ENCODE assay signal across 21 cellular contexts in genomic region chr5:143680672-143681259, GRCh38.
"Had no signal": no experiment of that assay in that cellular context is flagged by ENCODE, and none has a peak within 500 bp of the region (broad histone marks: within the 10 kb centered on the region; RNA-seq: fewer than 3 reads in every experiment).

No MANE protein-coding gene starts in this region.

- H3K27me3 Mint-ChIP-seq: activated CD4-positive, alpha-beta memory T cell treated with anti-CD3 and anti-CD28 coated beads for 36 hours; activated CD4-positive, alpha-beta T cell treated with anti-CD3 and anti-CD28 coated beads for 36 hours; activated CD8-positive, alpha-beta memory T cell treated with anti-CD3 and anti-CD28 coated beads, Interleukin-2, amount 10 ng/mL, durations not matched to agents 7 days and 5 days; activated naive CD8-positive, alpha-beta T cell treated with anti-CD3 and anti-CD28 coated beads for 36 hours; dendritic cell treated with granulocyte-macrophage colony-stimulating factor and Interleukin-4, amounts not matched to agents 40 ng/mL and 50 ng/mL, for 4 days had no signal

- H3K27ac Mint-ChIP-seq: activated CD4-positive, alpha-beta memory T cell treated with anti-CD3 and anti-CD28 coated beads for 36 hours; activated CD4-positive, alpha-beta T cell treated with anti-CD3 and anti-CD28 coated beads for 36 hours; activated CD8-positive, alpha-beta memory T cell treated with anti-CD3 and anti-CD28 coated beads, Interleukin-2, amount 10 ng/mL, durations not matched to agents 7 days and 5 days; activated naive CD8-positive, alpha-beta T cell treated with anti-CD3 and anti-CD28 coated beads for 36 hours; dendritic cell treated with granulocyte-macrophage colony-stimulating factor and Interleukin-4, amounts not matched to agents 40 ng/mL and 50 ng/mL, for 4 days; T-helper 1 cell treated with Interleukin-12 subunit alpha and Interleukin-12 subunit beta and Interleukin-4 antibody, amounts not matched to agents 30 μg/mL and 1 μg/mL, for 36 hours had no signal

- H3K27me3 ChIP-seq: brain microvascular endothelial cell, gastroesophageal sphincter, heart right ventricle, vagina had no signal

- H3K36me3 ChIP-seq: brain microvascular endothelial cell, gastroesophageal sphincter, heart right ventricle, lower lobe of right lung, pancreas, vagina, WERI-Rb-1 had no signal

- H3K27ac ChIP-seq: brain microvascular endothelial cell, gastroesophageal sphincter, lower lobe of right lung, pancreas, vagina, WERI-Rb-1 had no signal

- H3K4me3 ChIP-seq: gastroesophageal sphincter, heart right ventricle, lower lobe of right lung, pancreas, vagina had no signal

- DNase-seq: activated CD4-positive, alpha-beta memory T cell treated with anti-CD3 and anti-CD28 coated beads for 36 hours; activated CD4-positive, alpha-beta T cell treated with anti-CD3 and anti-CD28 coated beads for 36 hours; activated CD8-positive, alpha-beta memory T cell treated with anti-CD3 and anti-CD28 coated beads, Interleukin-2, amount 10 ng/mL, durations not matched to agents 7 days and 5 days; activated gamma-delta T cell treated with Interleukin-2 at 50 U/mL for 16 hours; activated naive CD8-positive, alpha-beta T cell treated with anti-CD3 and anti-CD28 coated beads for 36 hours; activated T-cell treated with anti-CD3 and anti-CD28 coated beads, Interleukin-2, amount 50 U/mL, for 4 hours; amygdala; brain microvascular endothelial cell; effector memory CD4-positive, alpha-beta T cell; heart right ventricle; left cardiac atrium; lower lobe of right lung; midbrain; pancreas; WERI-Rb-1 had no signal

- H3K9me3 ChIP-seq: gastroesophageal sphincter, heart right ventricle, lower lobe of right lung, pancreas, vagina had no signal

- H3K36me3 Mint-ChIP-seq: activated CD4-positive, alpha-beta memory T cell treated with anti-CD3 and anti-CD28 coated beads for 36 hours; activated CD8-positive, alpha-beta memory T cell treated with anti-CD3 and anti-CD28 coated beads, Interleukin-2, amount 10 ng/mL, durations not matched to agents 7 days and 5 days; activated naive CD8-positive, alpha-beta T cell treated with anti-CD3 and anti-CD28 coated beads for 36 hours had no signal

- H3K4me3 Mint-ChIP-seq: activated CD4-positive, alpha-beta memory T cell treated with anti-CD3 and anti-CD28 coated beads for 36 hours; activated CD4-positive, alpha-beta T cell treated with anti-CD3 and anti-CD28 coated beads for 36 hours; activated CD8-positive, alpha-beta memory T cell treated with anti-CD3 and anti-CD28 coated beads, Interleukin-2, amount 10 ng/mL, durations not matched to agents 7 days and 5 days; activated naive CD8-positive, alpha-beta T cell treated with anti-CD3 and anti-CD28 coated beads for 36 hours; activated T-cell treated with anti-CD3 and anti-CD28 coated beads, Interleukin-2, amount 50 U/mL, for 4 hours; dendritic cell treated with granulocyte-macrophage colony-stimulating factor and Interleukin-4, amounts not matched to agents 40 ng/mL and 50 ng/mL, for 4 days; neural crest cell; stimulated activated effector memory CD8-positive, alpha-beta T cell treated with anti-CD3 and anti-CD28 coated beads, Interleukin-12 subunit alpha, Interleukin-12 subunit beta, amount 100 ng/mL, for 72 hours; T-helper 1 cell treated with Interleukin-12 subunit alpha and Interleukin-12 subunit beta and Interleukin-4 antibody, amounts not matched to agents 30 μg/mL and 1 μg/mL, for 36 hours had no signal

- H3K4me1 ChIP-seq: lower lobe of right lung, pancreas, vagina had no signal

- ATAC-seq: activated CD4-positive, alpha-beta T cell treated with anti-CD3 and anti-CD28 coated beads for 36 hours; activated CD8-positive, alpha-beta memory T cell treated with anti-CD3 and anti-CD28 coated beads, Interleukin-2, amount 10 ng/mL, durations not matched to agents 7 days and 5 days; activated T-cell treated with anti-CD3 and anti-CD28 coated beads, Interleukin-2, amount 50 U/mL, for 4 hours; gastroesophageal sphincter; heart right ventricle; left cardiac atrium; pancreas; stimulated activated effector memory CD8-positive, alpha-beta T cell treated with anti-CD3 and anti-CD28 coated beads, Interleukin-12 subunit alpha, Interleukin-12 subunit beta, amount 100 ng/mL, for 72 hours had no signal

- H3K9me3 Mint-ChIP-seq: activated CD4-positive, alpha-beta memory T cell treated with anti-CD3 and anti-CD28 coated beads for 36 hours; activated naive CD8-positive, alpha-beta T cell treated with anti-CD3 and anti-CD28 coated beads for 36 hours; activated T-cell treated with anti-CD3 and anti-CD28 coated beads, Interleukin-2, amount 50 U/mL, for 4 hours; dendritic cell treated with granulocyte-macrophage colony-stimulating factor and Interleukin-4, amounts not matched to agents 40 ng/mL and 50 ng/mL, for 4 days; stimulated activated effector memory CD8-positive, alpha-beta T cell treated with anti-CD3 and anti-CD28 coated beads, Interleukin-12 subunit alpha, Interleukin-12 subunit beta, amount 100 ng/mL, for 72 hours; T-helper 1 cell treated with Interleukin-12 subunit alpha and Interleukin-12 subunit beta and Interleukin-4 antibody, amounts not matched to agents 30 μg/mL and 1 μg/mL, for 36 hours had no signal

- H3K4me1 Mint-ChIP-seq: neural crest cell had no signal
